Comparison of ENCODE assay signal across 12 cellular contexts in the genomic region with DNA sequence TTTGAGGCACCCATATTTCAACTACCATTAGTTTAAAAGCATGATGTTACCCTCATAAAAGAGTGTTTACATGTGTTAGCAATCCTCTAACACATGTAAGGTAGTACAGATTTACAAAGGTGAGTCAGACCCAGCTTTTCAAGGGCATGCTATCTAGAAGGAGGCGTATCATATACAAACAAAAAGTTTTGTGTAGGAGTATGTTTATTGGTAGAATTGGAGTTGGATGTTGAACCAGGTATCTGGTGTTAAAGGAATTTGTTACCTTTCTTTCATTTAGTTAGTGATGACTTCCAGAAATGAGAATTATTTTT. TPM values are rescaled to one million over a fixed set of nuclear protein-coding genes. Genes with fewer than 3 reads are reported as not detected.
DNase-seq lines count a peak whose midpoint lies in the region; ATAC-seq and TF ChIP-seq lines count a peak whose summit lies in the region.
"Had no signal": no experiment of that assay in that cellular context is flagged by ENCODE, and none has a peak within 500 bp of the region (broad histone marks: within the 10 kb centered on the region; RNA-seq: fewer than 3 reads in every experiment).

No MANE protein-coding gene starts in this region.

- peaks cover 11 to 12% of the 10 kb centered on the region in 2 experiments; a peak in 2 of 3 replicates for H3K36me3 ChIP-seq in HEK293 (ENCODE audit: control insufficient read depth in 2 of 2, insufficient read depth in 1 of 2, low read length in 2 of 2)

- no peaks in the 10 kb centered on the region for H3K9me3 ChIP-seq in HEK293 (ENCODE audit: control insufficient read depth, insufficient read depth, low read depth, low read length)

- H3K27me3 Mint-ChIP-seq in activated T-helper 17 cell treated with anti-CD3 and anti-CD28 coated beads, Interleukin-2, amount 50 U/mL, for 72 hours: no peaks in the 10 kb centered on the region
- H3K27me3 Mint-ChIP-seq: CD4-positive, alpha-beta memory T cell had no signal

- H3K36me3 Mint-ChIP-seq in activated T-helper 17 cell treated with anti-CD3 and anti-CD28 coated beads, Interleukin-2, amount 50 U/mL, for 72 hours (ENCODE audit: low read depth): no peaks in the 10 kb centered on the region

- POLR2A ChIA-PET in HEK293 (lab: Yijun Ruan, JAX): no interaction called here

- CTCF ChIA-PET in HEK293 (lab: Yijun Ruan, JAX): no interaction called here

- peak overlapping the region; percentile 88 for H3K4me3 Mint-ChIP-seq in activated T-helper 17 cell treated with anti-CD3 and anti-CD28 coated beads, Interleukin-2, amount 50 U/mL, for 72 hours

- no peak overlapping the region for H3K27ac Mint-ChIP-seq in activated T-helper 17 cell treated with anti-CD3 and anti-CD28 coated beads, Interleukin-2, amount 50 U/mL, for 72 hours

- DNase-seq in iris pigment epithelial cell (ENCODE audit: low read depth): peak; percentile 85
- no peak for DNase-seq in mucosa of gallbladder (ENCODE audit: low spot score)
- no peak for DNase-seq in amygdala (lab: John Stamatoyannopoulos, UW)
- DNase-seq in NCI-H524 treated with DMSO at 0.1 percent for 48 hours (lab: John Stamatoyannopoulos, UW): no peak
- DNase-seq in activated CD4-positive, alpha-beta T cell treated with anti-CD3 and anti-CD28 coated beads for 48 hours: no peak
- DNase-seq: CD4-positive, alpha-beta memory T cell; effector CD4-positive, alpha-beta T cell; MM.1S had no signal

- H3K4me1 ChIP-seq in HEK293 (ENCODE audit: control insufficient read depth, insufficient read depth, low read length): peaks cover 30% of the 10 kb centered on the region

- H3K27ac ChIP-seq in 22Rv1: peak overlapping the region; percentile 78
- H3K27ac ChIP-seq in HEK293 (ENCODE audit: extremely low read depth, low read depth, low read length): peak overlapping the region; percentile 68

- no peaks in the 10 kb centered on the region for H3K9me3 Mint-ChIP-seq in activated T-helper 17 cell treated with anti-CD3 and anti-CD28 coated beads, Interleukin-2, amount 50 U/mL, for 72 hours
- H3K9me3 Mint-ChIP-seq: CD4-positive, alpha-beta memory T cell had no signal

- peaks cover 15% of the 10 kb centered on the region for H3K4me1 Mint-ChIP-seq in activated T-helper 17 cell treated with anti-CD3 and anti-CD28 coated beads, Interleukin-2, amount 50 U/mL, for 72 hours

- TF ChIP-seq CTCF in 22Rv1 (IDR thresholded peaks at IDR 0.05) (no peak), HEK293 (tag by site-specific recombination; IDR thresholded peaks at IDR 0.05) (no peak)

- H3K4me3 ChIP-seq in HEK293 (ENCODE audit: low read depth, low read length): no peak overlapping the region
- H3K4me3 ChIP-seq: lung had no signal

- ATAC-seq in activated T-helper 17 cell treated with anti-CD3 and anti-CD28 coated beads, Interleukin-2, amount 50 U/mL, for 72 hours (replicated peaks): no peak

TF ChIP-seq in HEK293, 187 proteins besides CTCF, POLR2A, EP300 and RAD21 (continues in another document):
- TF ChIP-seq ZNF391 (tag by site-specific recombination; IDR thresholded peaks at IDR 0.05; ENCODE audit: borderline replicate concordance, low read depth) (no peak), ZNF416 (tag by site-specific recombination; IDR thresholded peaks at IDR 0.05) (no peak), ZNF175 (tag by site-specific recombination; IDR thresholded peaks at IDR 0.05) (no peak), SCRT1 (tag by site-specific recombination; IDR thresholded peaks at IDR 0.05; ENCODE audit: borderline replicate concordance) (no peak), ZNF670 (tag by site-specific recombination; IDR thresholded peaks at IDR 0.05; ENCODE audit: low read depth) (no peak), ZNF561 (tag by site-specific recombination; IDR thresholded peaks at IDR 0.05; ENCODE audit: borderline replicate concordance) (no peak), ZNF548 (tag by site-specific recombination; IDR thresholded peaks at IDR 0.05) (no peak), ZNF521 (tag by site-specific recombination; IDR thresholded peaks at IDR 0.05) (no peak), ZNF701 (tag by site-specific recombination; IDR thresholded peaks at IDR 0.05) (no peak), KLF16 (tag by site-specific recombination; IDR thresholded peaks at IDR 0.05) (no peak), ZNF266 (tag by site-specific recombination; IDR thresholded peaks at IDR 0.05; ENCODE audit: low read depth) (no peak), SETDB1 (IDR thresholded peaks at IDR 0.05; ENCODE audit: insufficient read length, low read length) (no peak), ZNF146 (tag by site-specific recombination; IDR thresholded peaks at IDR 0.05) (no peak; the same call in 1 of the 2 replicates), ZNF792 (tag by site-specific recombination; IDR thresholded peaks at IDR 0.05) (no peak), ZNF626 (tag by site-specific recombination; IDR thresholded peaks at IDR 0.05) (no peak), ZNF660 (tag by site-specific recombination; IDR thresholded peaks at IDR 0.05) (peak; percentile 81), TRIM28 (IDR thresholded peaks at IDR 0.05; ENCODE audit: borderline replicate concordance, low read length) (no peak; the same call in 1 of the 2 replicates), ZNF747 (tag by site-specific recombination; IDR thresholded peaks at IDR 0.05) (no peak), ZNF350 (tag by site-specific recombination; IDR thresholded peaks at IDR 0.05) (no peak), ZNF610 (tag by site-specific recombination; IDR thresholded peaks at IDR 0.05; ENCODE audit: borderline replicate concordance) (no peak)
- TF ChIP-seq, protein P1, sequence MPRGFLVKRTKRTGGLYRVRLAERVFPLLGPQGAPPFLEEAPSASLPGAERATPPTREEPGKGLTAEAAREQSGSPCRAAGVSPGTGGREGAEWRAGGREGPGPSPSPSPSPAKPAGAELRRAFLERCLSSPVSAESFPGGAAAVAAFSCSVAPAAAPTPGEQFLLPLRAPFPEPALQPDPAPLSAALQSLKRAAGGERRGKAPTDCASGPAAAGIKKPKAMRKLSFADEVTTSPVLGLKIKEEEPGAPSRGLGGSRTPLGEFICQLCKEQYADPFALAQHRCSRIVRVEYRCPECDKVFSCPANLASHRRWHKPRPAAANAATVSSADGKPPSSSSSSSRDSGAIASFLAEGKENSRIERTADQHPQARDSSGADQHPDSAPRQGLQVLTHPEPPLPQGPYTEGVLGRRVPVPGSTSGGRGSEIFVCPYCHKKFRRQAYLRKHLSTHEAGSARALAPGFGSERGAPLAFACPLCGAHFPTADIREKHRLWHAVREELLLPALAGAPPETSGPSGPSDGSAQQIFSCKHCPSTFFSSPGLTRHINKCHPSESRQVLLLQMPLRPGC (tag by site-specific recombination; IDR thresholded peaks at IDR 0.05): peak; percentile 52; the same call in 1 of the 2 replicates
- TF ChIP-seq, protein P2, sequence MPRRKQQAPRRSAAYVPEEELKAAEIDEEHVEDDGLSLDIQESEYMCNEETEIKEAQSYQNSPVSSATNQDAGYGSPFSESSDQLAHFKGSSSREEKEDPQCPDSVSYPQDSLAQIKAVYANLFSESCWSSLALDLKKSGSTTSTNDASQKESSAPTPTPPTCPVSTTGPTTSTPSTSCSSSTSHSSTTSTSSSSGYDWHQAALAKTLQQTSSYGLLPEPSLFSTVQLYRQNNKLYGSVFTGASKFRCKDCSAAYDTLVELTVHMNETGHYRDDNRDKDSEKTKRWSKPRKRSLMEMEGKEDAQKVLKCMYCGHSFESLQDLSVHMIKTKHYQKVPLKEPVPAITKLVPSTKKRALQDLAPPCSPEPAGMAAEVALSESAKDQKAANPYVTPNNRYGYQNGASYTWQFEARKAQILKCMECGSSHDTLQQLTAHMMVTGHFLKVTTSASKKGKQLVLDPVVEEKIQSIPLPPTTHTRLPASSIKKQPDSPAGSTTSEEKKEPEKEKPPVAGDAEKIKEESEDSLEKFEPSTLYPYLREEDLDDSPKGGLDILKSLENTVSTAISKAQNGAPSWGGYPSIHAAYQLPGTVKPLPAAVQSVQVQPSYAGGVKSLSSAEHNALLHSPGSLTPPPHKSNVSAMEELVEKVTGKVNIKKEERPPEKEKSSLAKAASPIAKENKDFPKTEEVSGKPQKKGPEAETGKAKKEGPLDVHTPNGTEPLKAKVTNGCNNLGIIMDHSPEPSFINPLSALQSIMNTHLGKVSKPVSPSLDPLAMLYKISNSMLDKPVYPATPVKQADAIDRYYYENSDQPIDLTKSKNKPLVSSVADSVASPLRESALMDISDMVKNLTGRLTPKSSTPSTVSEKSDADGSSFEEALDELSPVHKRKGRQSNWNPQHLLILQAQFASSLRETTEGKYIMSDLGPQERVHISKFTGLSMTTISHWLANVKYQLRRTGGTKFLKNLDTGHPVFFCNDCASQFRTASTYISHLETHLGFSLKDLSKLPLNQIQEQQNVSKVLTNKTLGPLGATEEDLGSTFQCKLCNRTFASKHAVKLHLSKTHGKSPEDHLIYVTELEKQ (tag by site-specific recombination; IDR thresholded peaks at IDR 0.05; ENCODE audit: borderline replicate concordance): peak; percentile 70
- TF ChIP-seq, protein P3, sequence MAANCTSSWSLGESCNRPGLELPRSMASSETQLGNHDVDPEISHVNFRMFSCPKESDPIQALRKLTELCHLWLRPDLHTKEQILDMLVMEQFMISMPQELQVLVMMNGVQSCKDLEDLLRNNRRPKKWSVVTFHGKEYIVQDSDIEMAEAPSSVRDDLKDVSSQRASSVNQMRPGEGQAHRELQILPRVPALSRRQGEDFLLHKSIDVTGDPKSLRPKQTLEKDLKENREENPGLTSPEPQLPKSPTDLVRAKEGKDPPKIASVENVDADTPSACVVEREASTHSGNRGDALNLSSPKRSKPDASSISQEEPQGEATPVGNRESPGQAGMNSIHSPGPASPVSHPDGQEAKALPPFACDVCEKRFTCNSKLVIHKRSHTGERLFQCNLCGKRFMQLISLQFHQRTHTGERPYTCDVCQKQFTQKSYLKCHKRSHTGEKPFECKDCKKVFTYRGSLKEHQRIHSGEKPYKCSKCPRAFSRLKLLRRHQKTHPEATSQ (tag by site-specific recombination; IDR thresholded peaks at IDR 0.05): no peak

RNA-seq across cellular contexts. Expression of a gene that starts 2.4 kb away (rescaled TPM):
- 10 to 100 TPM; 24.9 to 44.7 TPM for total RNA-seq in activated T-helper 17 cell treated with anti-CD3 and anti-CD28 coated beads, Interleukin-2, amount 50 U/mL, for 72 hours
- total RNA-seq in mucosa of gallbladder: 80.5 TPM

RNA-seq across cellular contexts. Expression of a gene that starts 15.2 kb away (rescaled TPM):
- 10 to 100 TPM; 30.7 to 31.4 TPM for total RNA-seq in activated T-helper 17 cell treated with anti-CD3 and anti-CD28 coated beads, Interleukin-2, amount 50 U/mL, for 72 hours
- 30.0 TPM for total RNA-seq in mucosa of gallbladder
